Comparison of ENCODE assay signal across 13 cellular contexts in the genomic region with DNA sequence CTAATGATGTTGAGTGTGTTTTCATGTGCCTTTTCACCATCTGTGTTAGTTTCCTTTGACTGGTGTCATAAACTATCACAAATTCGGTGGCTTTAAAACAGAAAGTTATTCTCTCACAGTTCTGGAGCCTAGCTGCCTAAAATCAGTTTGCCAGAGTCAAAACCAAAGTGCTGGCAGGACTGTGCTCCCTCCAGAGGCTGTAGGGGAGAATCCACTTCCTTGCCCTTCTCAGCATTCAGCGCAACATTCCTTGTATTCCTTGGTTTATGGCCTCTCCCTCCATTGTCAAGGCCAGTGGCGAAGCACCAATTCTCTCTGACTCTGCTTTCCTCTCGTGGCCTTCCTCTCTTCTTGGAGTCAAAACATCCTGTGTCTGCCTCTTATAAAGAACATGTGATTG.
DNase-seq lines count a peak whose midpoint lies in the region; TF ChIP-seq lines count a peak whose summit lies in the region.
"Had no signal": no experiment of that assay in that cellular context is flagged by ENCODE, and none has a peak within 500 bp of the region (broad histone marks: within the 10 kb centered on the region; RNA-seq: fewer than 3 reads in every experiment).

No MANE protein-coding gene starts in this region.

- DNase-seq in NCI-H146 (lab: John Stamatoyannopoulos, UW) (peak; percentile 11), epithelial cell of proximal tubule (ENCODE audit: low read depth) (no peak), lung microvascular endothelial cell (ENCODE audit: low read depth in 2 of 2) (peak; percentile 17 to 45), HUDEP-2 (lab: John Stamatoyannopoulos, UW; ENCODE audit: unreplicated experiment in 76 of 76) (no peak), pons (ENCODE audit: low spot score) (no peak)
- DNase-seq in stimulated activated CD4-positive, alpha-beta T cell treated with anti-CD3 and anti-CD28 coated beads, Interleukin-12 subunit alpha, Interleukin-12 subunit beta, amount 100 ng/mL, for 4 hours, result no peak
- DNase-seq in activated CD4-positive, alpha-beta T cell treated with anti-CD3 and anti-CD28 coated beads, Interleukin-2, amount 50 U/mL, for 48 hours, result no peak
- DNase-seq: activated CD8-positive, alpha-beta memory T cell treated with anti-CD3 and anti-CD28 coated beads, Interleukin-2, amount 50 U/mL, for 48 hours; DMS 273 treated with DMSO at 0.1 percent for 48 hours; left lung; NCI-H2029 treated with DMSO at 0.1 percent for 48 hours had no signal

- no peak overlapping the region for H3K27ac ChIP-seq in C4-2B
- H3K27ac ChIP-seq: HL-60, left lung had no signal

- TF ChIP-seq CTCF in C4-2B (conservative IDR thresholded peaks at IDR 0.05) (peak; percentile 29), epithelial cell of proximal tubule (conservative IDR thresholded peaks at IDR 0.05; ENCODE audit: low read depth, low read length) (peak; percentile 46)

- H3K4me3 ChIP-seq in epithelial cell of proximal tubule (ENCODE audit: low read depth, low read length), result no peak overlapping the region
- H3K4me3 ChIP-seq: left lung had no signal

Comparison
In these comparisons a context has a peak if more than half of its experiments do, and no peak if none do; other contexts are left out.
1. DNase-seq: peak in NCI-H146 (single experiment) and lung microvascular endothelial cell (2 of 2); none in epithelial cell of proximal tubule (single experiment), HUDEP-2 (0 of 76), stimulated activated CD4-positive, alpha-beta T cell treated with anti-CD3 and anti-CD28 coated beads, Interleukin-12 subunit alpha, Interleukin-12 subunit beta, amount 100 ng/mL, for 4 hours (single experiment), pons (single experiment) and activated CD4-positive, alpha-beta T cell treated with anti-CD3 and anti-CD28 coated beads, Interleukin-2, amount 50 U/mL, for 48 hours (0 of 2).